8 cellular contexts compared by ENCODE assay signal in genomic region chr11:68311155-68312116, GRCh38. TPM values are rescaled to one million over a fixed set of nuclear protein-coding genes. Genes with fewer than 3 reads are reported as not detected.
DNase-seq lines count a peak whose midpoint lies in the region; ATAC-seq and TF ChIP-seq lines count a peak whose summit lies in the region.

No MANE protein-coding gene starts in this region.

- H3K9me3 ChIP-seq in mucosa of descending colon, result no peaks in the 10 kb centered on the region

- DNase-seq in stimulated activated naive CD8-positive, alpha-beta T cell treated with anti-CD3 and anti-CD28 coated beads, Interleukin-15, Interleukin-2, amounts not matched to agents 100 U/mL and 50 U/mL, for 24 hours, result no peak
- DNase-seq in activated naive CD8-positive, alpha-beta T cell treated with anti-CD3 and anti-CD28 coated beads, Interleukin-2, amount 50 U/mL, for 24 hours, result no peak
- DNase-seq in mucosa of descending colon (peak in 2 of 3 donors; percentile 22 to 42), NCI-H187 (lab: John Stamatoyannopoulos, UW) (no peak), KG1 (lab: John Stamatoyannopoulos, UW) (no peak), amniotic stem cell (lab: John Stamatoyannopoulos, UW) (no peak), cerebellum (ENCODE audit: low spot score) (no peak)

- intact Hi-C loops in mucosa of descending colon (cut with DNase I, micrococcal nuclease), result loop anchor here in 1 of 2 donors (10.0 kb wide), 1 partner anchor 73 kb away; no protein-coding TSS in a partner anchor

- no peaks in the 10 kb centered on the region for H3K36me3 ChIP-seq in mucosa of descending colon (ENCODE audit: low read depth)

- peaks cover 21% of the 10 kb centered on the region for H3K4me1 Mint-ChIP-seq in stimulated activated naive CD8-positive, alpha-beta T cell treated with anti-CD3 and anti-CD28 coated beads, Interleukin-15, Interleukin-2, amounts not matched to agents 100 ng/mL and 50 ng/mL, for 24 hours (ENCODE audit: low read depth)
- H3K4me1 Mint-ChIP-seq in activated naive CD8-positive, alpha-beta T cell treated with anti-CD3 and anti-CD28 coated beads, Interleukin-2, amount 50 U/mL, for 24 hours, result peaks cover 14% of the 10 kb centered on the region

- no peaks in the 10 kb centered on the region for H3K9me3 Mint-ChIP-seq in stimulated activated naive CD8-positive, alpha-beta T cell treated with anti-CD3 and anti-CD28 coated beads, Interleukin-15, Interleukin-2, amounts not matched to agents 100 ng/mL and 50 ng/mL, for 24 hours
- H3K9me3 Mint-ChIP-seq in activated naive CD8-positive, alpha-beta T cell treated with anti-CD3 and anti-CD28 coated beads, Interleukin-2, amount 50 U/mL, for 24 hours, result no peaks in the 10 kb centered on the region

- no peaks in the 10 kb centered on the region for H3K36me3 Mint-ChIP-seq in stimulated activated naive CD8-positive, alpha-beta T cell treated with anti-CD3 and anti-CD28 coated beads, Interleukin-15, Interleukin-2, amounts not matched to agents 100 ng/mL and 50 ng/mL, for 24 hours (ENCODE audit: low read depth)
- no peaks in the 10 kb centered on the region for H3K36me3 Mint-ChIP-seq in activated naive CD8-positive, alpha-beta T cell treated with anti-CD3 and anti-CD28 coated beads, Interleukin-2, amount 50 U/mL, for 24 hours (ENCODE audit: low read depth)

- peaks cover 15% of the 10 kb centered on the region for H3K27me3 Mint-ChIP-seq in stimulated activated naive CD8-positive, alpha-beta T cell treated with anti-CD3 and anti-CD28 coated beads, Interleukin-15, Interleukin-2, amounts not matched to agents 100 ng/mL and 50 ng/mL, for 24 hours
- peaks cover 21% of the 10 kb centered on the region for H3K27me3 Mint-ChIP-seq in activated naive CD8-positive, alpha-beta T cell treated with anti-CD3 and anti-CD28 coated beads, Interleukin-2, amount 50 U/mL, for 24 hours

- peaks cover 30% of the 10 kb centered on the region for H3K4me1 ChIP-seq in mucosa of descending colon (ENCODE audit: low read depth)

- H3K27ac Mint-ChIP-seq in stimulated activated naive CD8-positive, alpha-beta T cell treated with anti-CD3 and anti-CD28 coated beads, Interleukin-15, Interleukin-2, amounts not matched to agents 100 ng/mL and 50 ng/mL, for 24 hours, result peak overlapping the region; percentile 55
- no peak overlapping the region for H3K27ac Mint-ChIP-seq in activated naive CD8-positive, alpha-beta T cell treated with anti-CD3 and anti-CD28 coated beads, Interleukin-2, amount 50 U/mL, for 24 hours

- no peak overlapping the region for H3K4me3 ChIP-seq in mucosa of descending colon

- no peak for ATAC-seq in stimulated activated naive CD8-positive, alpha-beta T cell treated with anti-CD3 and anti-CD28 coated beads, Interleukin-15, Interleukin-2, amounts not matched to agents 100 U/mL and 50 U/mL, for 24 hours
- no peak for ATAC-seq in activated naive CD8-positive, alpha-beta T cell treated with anti-CD3 and anti-CD28 coated beads, Interleukin-2, amount 50 U/mL, for 24 hours
- no peak for ATAC-seq in mucosa of descending colon

- peak overlapping the region; percentile 72 for H3K4me3 Mint-ChIP-seq in stimulated activated naive CD8-positive, alpha-beta T cell treated with anti-CD3 and anti-CD28 coated beads, Interleukin-15, Interleukin-2, amounts not matched to agents 100 ng/mL and 50 ng/mL, for 24 hours
- H3K4me3 Mint-ChIP-seq in activated naive CD8-positive, alpha-beta T cell treated with anti-CD3 and anti-CD28 coated beads, Interleukin-2, amount 50 U/mL, for 24 hours, result peak overlapping the region; percentile 66

- no peak for TF ChIP-seq CTCF in mucosa of descending colon (IDR thresholded peaks at IDR 0.05)

RNA-seq across cellular contexts. Expression of gene LRP5, which starts 1.0 kb away (rescaled TPM):
- total RNA-seq in mucosa of descending colon (100 to 1,000 TPM in 2 of 3 donors, 10 to 100 TPM in 1; 83.7 to 113 (median 103) TPM), cerebellum (15.7 TPM)

RNA-seq across cellular contexts. Expression of gene C11orf24, which starts 39.7 kb away (rescaled TPM):
- 10 to 100 TPM; 51.8 to 83.2 (median 53.2) TPM for total RNA-seq in mucosa of descending colon
- 10.6 TPM for total RNA-seq in cerebellum

Comparison
In these comparisons a context has a peak if more than half of its experiments do, and no peak if none do; other contexts are left out.
1. DNase-seq: peak in mucosa of descending colon (2 of 3); none in stimulated activated naive CD8-positive, alpha-beta T cell treated with anti-CD3 and anti-CD28 coated beads, Interleukin-15, Interleukin-2, amounts not matched to agents 100 U/mL and 50 U/mL, for 24 hours (single experiment), activated naive CD8-positive, alpha-beta T cell treated with anti-CD3 and anti-CD28 coated beads, Interleukin-2, amount 50 U/mL, for 24 hours (single experiment), NCI-H187 (0 of 2), KG1 (single experiment), amniotic stem cell (single experiment) and cerebellum (single experiment).